ENCODE assay signal across 14 cellular contexts in genomic region chr14:55254581-55254980, GRCh38.
DNase-seq lines count a peak whose midpoint lies in the region; FAIRE-seq lines count a peak whose summit lies in the region.
"Had no signal": no experiment of that assay in that cellular context is flagged by ENCODE, and none has a peak within 500 bp of the region (broad histone marks: within the 10 kb centered on the region; RNA-seq: fewer than 3 reads in every experiment).

No MANE protein-coding gene starts in this region.

- DNase-seq in DMS 273 (lab: John Stamatoyannopoulos, UW; ENCODE audit: unreplicated experiment) (peak; percentile 15), DMS 273 treated with DMSO at 0.1 percent for 48 hours (lab: John Stamatoyannopoulos, UW) (no peak), D341Med (ENCODE audit: low spot score) (peak; percentile 37), NCI-H2171 treated with DMSO at 0.1 percent for 48 hours (lab: John Stamatoyannopoulos, UW) (peak; percentile 55), urothelium cell line (ENCODE audit: low spot score) (no peak), NCI-H1092 (lab: John Stamatoyannopoulos, UW) (no peak), NCI-H2029 treated with DMSO at 0.1 percent for 48 hours (lab: John Stamatoyannopoulos, UW) (no peak)
- DNase-seq: Calu3; CD8-positive, alpha-beta memory T cell; DND-41; GDM1 had no signal

- FAIRE-seq in urothelium cell line (lab: Jason Lieb, UNC) = peak; percentile 9
- FAIRE-seq: GM12892, GM19239, K562 had no signal

Comparison
In these comparisons a context has a peak if more than half of its experiments do, and no peak if none do; other contexts are left out.
1. DNase-seq: peak in DMS 273 (single experiment), D341Med (single experiment) and NCI-H2171 treated with DMSO at 0.1 percent for 48 hours (single experiment); none in DMS 273 treated with DMSO at 0.1 percent for 48 hours (single experiment), urothelium cell line (single experiment), NCI-H1092 (single experiment) and NCI-H2029 treated with DMSO at 0.1 percent for 48 hours (single experiment).